8 cellular contexts compared by ENCODE assay signal in the genomic region with DNA sequence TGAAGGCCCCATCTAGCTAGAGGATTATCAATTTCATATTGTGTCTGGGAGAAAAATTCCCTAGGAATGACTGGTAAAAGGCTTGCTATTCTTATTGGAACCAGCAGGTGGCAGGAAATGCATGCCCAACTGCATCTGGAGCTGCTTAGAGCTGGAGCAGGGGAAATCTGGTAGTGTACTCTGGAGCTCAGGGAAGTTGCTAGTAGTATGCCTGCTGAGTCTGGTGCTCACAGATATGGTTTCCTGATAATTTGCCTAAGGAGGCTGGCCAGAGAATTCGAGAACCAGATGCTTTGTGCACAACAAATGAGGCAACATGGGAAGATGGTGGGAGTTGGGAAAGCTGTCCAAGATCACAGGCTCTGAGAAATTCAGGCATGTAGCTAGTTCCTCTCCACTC. TPM values are rescaled to one million over a fixed set of nuclear protein-coding genes. Genes with fewer than 3 reads are reported as not detected.
DNase-seq lines count a peak whose midpoint lies in the region; ATAC-seq and TF ChIP-seq lines count a peak whose summit lies in the region.

No MANE protein-coding gene starts in this region.

- TF ChIP-seq CTCF in AG09309 (IDR thresholded peaks at IDR 0.05; ENCODE audit: control insufficient read depth, insufficient read depth, low read depth, low read length, missing control alignments) = peak; percentile 87
- peak; percentile 85 for TF ChIP-seq CTCF in GM10266 (IDR thresholded peaks at IDR 0.05; ENCODE audit: control insufficient read depth, insufficient read depth, low read depth, missing control alignments)
- peak; percentile 91 for TF ChIP-seq CTCF in foreskin keratinocyte (conservative IDR thresholded peaks at IDR 0.05)

- peak; percentile 45 for DNase-seq in AG09309 (ENCODE audit: low read depth)
- DNase-seq in GM10266 (ENCODE audit: extremely low spot score) = peak; percentile 47
- peak; percentile 19 for DNase-seq in NCI-H2171 (lab: John Stamatoyannopoulos, UW)
- peak; percentile 33 for DNase-seq in activated CD4-positive, alpha-beta T cell treated with anti-CD3 and anti-CD28 coated beads for 48 hours
- peak in 1 of 2 donors; percentile 39 for DNase-seq in foreskin keratinocyte
- DNase-seq in nucleus accumbens (lab: John Stamatoyannopoulos, UW) = peak in 44 of 56 donors; percentile 3 to 78 (median 33)
- no peak for DNase-seq in GF-D8 (lab: John Stamatoyannopoulos, UW)

- no peak overlapping the region for H3K4me3 ChIP-seq in AG09309 (ENCODE audit: control insufficient read depth, low read depth, low read length)

- H3K4me1 ChIP-seq in foreskin keratinocyte = no peaks in the 10 kb centered on the region

- ATAC-seq in HG02759 (IDR thresholded peaks at IDR 0.05; ENCODE audit: unreplicated experiment) (peak; percentile 68), foreskin keratinocyte (peak; percentile 80)

- no peak overlapping the region for H3K27ac ChIP-seq in foreskin keratinocyte

- H3K27me3 ChIP-seq in foreskin keratinocyte = no peaks in the 10 kb centered on the region

RNA-seq across cellular contexts. Expression of a gene that starts 53.7 kb away (rescaled TPM):
- 270 and 295 TPM in 2 replicates for total RNA-seq in foreskin keratinocyte
- polyA plus RNA-seq in foreskin keratinocyte = 74.1 and 96.7 TPM in 2 replicates
